8 cellular contexts compared by ENCODE assay signal in genomic region chr10:11782793-11783557, GRCh38. TPM values are rescaled to one million over a fixed set of nuclear protein-coding genes. Genes with fewer than 3 reads are reported as not detected.
A peak's percentile ranks its signal among the peaks of the same experiment; 100 is the strongest.
DNase-seq lines count a peak whose midpoint lies in the region; FAIRE-seq and TF ChIP-seq lines count a peak whose summit lies in the region.

No MANE protein-coding gene starts in this region.

- WGBS in esophagus squamous epithelium, 2 donors, result 53 to 54% methylated on average over 8 to 11 of the region's 18 CpGs

- no peaks in the 10 kb centered on the region for H3K36me3 ChIP-seq in BE2C
- H3K36me3 ChIP-seq in esophagus squamous epithelium, result no peaks in the 10 kb centered on the region

- no peak for DNase-seq in BE2C
- DNase-seq in GM12892 (ENCODE audit: insufficient read length), result peak; percentile 46
- peak; percentile 69 for DNase-seq in Jurkat, Clone E6-1 (ENCODE audit: low read depth, low spot score)
- peak; percentile 68 for DNase-seq in SK-MEL-5 (ENCODE audit: low read depth, low spot score)
- DNase-seq in esophagus squamous epithelium (lab: John Stamatoyannopoulos, UW), result no peak
- no peak for DNase-seq in osteocyte (ENCODE audit: extremely low spot score, unreplicated experiment)
- DNase-seq in NCI-H1930 (lab: John Stamatoyannopoulos, UW), result no peak
- no peak for DNase-seq in activated CD4-positive, alpha-beta memory T cell treated with anti-CD3 and anti-CD28 coated beads, Interleukin-2, amount 10 ng/mL, durations not matched to agents 7 days and 5 days

- H3K4me3 ChIP-seq in BE2C (ENCODE audit: low read depth, low read length), result no peak overlapping the region
- H3K4me3 ChIP-seq in Jurkat, Clone E6-1 (ENCODE audit: low read length), result no peak overlapping the region
- H3K4me3 ChIP-seq in esophagus squamous epithelium, result no peak overlapping the region

- in situ Hi-C loops in SK-MEL-5 (cut with HindIII; ENCODE audit: low pct_unique_long_range_greater_than_20kb, low sequenced_read_pairs), result no loop called here

- FAIRE-seq in GM12892 (lab: Jason Lieb, UNC), result peak; percentile 30

- no peaks in the 10 kb centered on the region for H3K36me3 Mint-ChIP-seq in osteocyte (ENCODE audit: unreplicated experiment)
- H3K36me3 Mint-ChIP-seq in activated CD4-positive, alpha-beta memory T cell treated with anti-CD3 and anti-CD28 coated beads, Interleukin-2, amount 10 ng/mL, durations not matched to agents 7 days and 5 days (ENCODE audit: low read depth), result no peaks in the 10 kb centered on the region

- no peak for TF ChIP-seq POLR2A in GM12892 (IDR thresholded peaks at IDR 0.05; ENCODE audit: low read depth, low read length)
- no peak for TF ChIP-seq POLR2A in esophagus squamous epithelium (IDR thresholded peaks at IDR 0.05)

- intact Hi-C loops in esophagus squamous epithelium (cut with DNase I), result loop anchor here (10.0 kb wide), 1 partner anchor 202 kb away; no protein-coding TSS in a partner anchor

- no peak overlapping the region for H3K27ac ChIP-seq in esophagus squamous epithelium

- no peaks in the 10 kb centered on the region for H3K4me1 ChIP-seq in BE2C
- H3K4me1 ChIP-seq in esophagus squamous epithelium, result no peaks in the 10 kb centered on the region

- no peak overlapping the region for H3K27ac Mint-ChIP-seq in osteocyte (ENCODE audit: unreplicated experiment)
- H3K27ac Mint-ChIP-seq in activated CD4-positive, alpha-beta memory T cell treated with anti-CD3 and anti-CD28 coated beads, Interleukin-2, amount 10 ng/mL, durations not matched to agents 7 days and 5 days, result no peak overlapping the region

- H3K9me3 ChIP-seq in BE2C (no peaks in the 10 kb centered on the region), esophagus squamous epithelium (no peaks in the 10 kb centered on the region)

- peak; percentile 66 for TF ChIP-seq CTCF in BE2C (IDR thresholded peaks at IDR 0.05; ENCODE audit: low read depth, low read length)
- peak; percentile 51 to 83 (median 69) for TF ChIP-seq CTCF in esophagus squamous epithelium (IDR thresholded peaks at IDR 0.05)
- TF ChIP-seq CTCF in osteocyte (IDR thresholded peaks at IDR 0.05), result peak; percentile 78

- CTCF ChIA-PET in activated CD4-positive, alpha-beta memory T cell treated with anti-CD3 and anti-CD28 coated beads, Interleukin-2, amount 10 ng/mL, durations not matched to agents 7 days and 5 days (lab: Charles Lee), result interaction anchor here (0.6 to 2.9 kb wide), 33 partner anchors 8 to 929 kb away, joined by 3 to 33 read pairs (median 4); no protein-coding TSS in a partner anchor

- H3K27me3 ChIP-seq in BE2C (no peaks in the 10 kb centered on the region), esophagus squamous epithelium (no peaks in the 10 kb centered on the region)

- no peak overlapping the region for H3K4me3 Mint-ChIP-seq in osteocyte (ENCODE audit: unreplicated experiment)
- H3K4me3 Mint-ChIP-seq in activated CD4-positive, alpha-beta memory T cell treated with anti-CD3 and anti-CD28 coated beads, Interleukin-2, amount 10 ng/mL, durations not matched to agents 7 days and 5 days, result no peak overlapping the region

- POLR2A ChIA-PET in activated CD4-positive, alpha-beta memory T cell treated with anti-CD3 and anti-CD28 coated beads, Interleukin-2, amount 10 ng/mL, durations not matched to agents 7 days and 5 days (lab: Charles Lee), result interaction anchor here (0.5 kb wide), 1 partner anchor 254 kb away, joined by 4 read pairs; no protein-coding TSS in a partner anchor

- H3K4me1 Mint-ChIP-seq in osteocyte (ENCODE audit: unreplicated experiment), result peaks cover 3% of the 10 kb centered on the region
- peaks cover 2% of the 10 kb centered on the region for H3K4me1 Mint-ChIP-seq in activated CD4-positive, alpha-beta memory T cell treated with anti-CD3 and anti-CD28 coated beads, Interleukin-2, amount 10 ng/mL, durations not matched to agents 7 days and 5 days

- H3K27me3 Mint-ChIP-seq in osteocyte (ENCODE audit: unreplicated experiment), result peaks cover 24% of the 10 kb centered on the region
- H3K27me3 Mint-ChIP-seq in activated CD4-positive, alpha-beta memory T cell treated with anti-CD3 and anti-CD28 coated beads, Interleukin-2, amount 10 ng/mL, durations not matched to agents 7 days and 5 days, result peaks cover 3% of the 10 kb centered on the region

- no peaks in the 10 kb centered on the region for H3K9me3 Mint-ChIP-seq in osteocyte (ENCODE audit: unreplicated experiment)
- no peaks in the 10 kb centered on the region for H3K9me3 Mint-ChIP-seq in activated CD4-positive, alpha-beta memory T cell treated with anti-CD3 and anti-CD28 coated beads, Interleukin-2, amount 10 ng/mL, durations not matched to agents 7 days and 5 days

RNA-seq across cellular contexts. Expression of gene PROSER2, which starts 40.2 kb away (rescaled TPM):
- polyA plus RNA-seq in BE2C (2012; ENCODE audit: insufficient read depth, insufficient read length, low read depth), result not detected
- 0.34 TPM for polyA plus RNA-seq in GM12892 (2012; ENCODE audit: missing spikeins)
- 4.5 TPM for polyA plus RNA-seq in Jurkat, Clone E6-1 (2012; ENCODE audit: insufficient read depth, insufficient read length)
- 4.4 and 5.9 TPM in 2 replicates for total RNA-seq in SK-MEL-5 (2014; rRNA removed; shearing (Covaris generic))
- 8.3 TPM in 2 replicates for polyA plus RNA-seq in SK-MEL-5 (2015; cell fraction: cytosol; rRNA removed)
- polyA plus RNA-seq in SK-MEL-5 (2015; cell fraction: nucleus; rRNA removed), result 4.0 and 4.1 TPM in 2 replicates
- total RNA-seq in esophagus squamous epithelium, result 10 to 100 TPM in 2 of 4 donors, 1 to 10 TPM in 2; 6.4 to 15.5 (median 11.1) TPM
- 7.1 and 8.8 TPM in 2 replicates for total RNA-seq in osteocyte
- under 1 TPM; 0.28 to 0.30 TPM for total RNA-seq in activated CD4-positive, alpha-beta memory T cell treated with anti-CD3 and anti-CD28 coated beads, Interleukin-2, amount 10 ng/mL, durations not matched to agents 7 days and 5 days

RNA-seq across cellular contexts. Expression of gene ECHDC3, which starts 40.8 kb away (rescaled TPM):
- polyA plus RNA-seq in BE2C (2012; ENCODE audit: insufficient read depth, insufficient read length, low read depth), result 2.4 TPM
- polyA plus RNA-seq in GM12892 (2012; ENCODE audit: missing spikeins), result 7.6 TPM
- not detected for polyA plus RNA-seq in Jurkat, Clone E6-1 (2012; ENCODE audit: insufficient read depth, insufficient read length)
- total RNA-seq in SK-MEL-5 (2014; rRNA removed; shearing (Covaris generic)), result 4.4 and 8.5 TPM in 2 replicates
- 6.8 and 6.9 TPM in 2 replicates for polyA plus RNA-seq in SK-MEL-5 (2015; cell fraction: cytosol; rRNA removed)
- 2.3 and 12.6 TPM in 2 replicates for polyA plus RNA-seq in SK-MEL-5 (2015; cell fraction: nucleus; rRNA removed)
- total RNA-seq in esophagus squamous epithelium, result 10 to 100 TPM in 2 of 4 donors, 1 to 10 TPM in 1, under 1 TPM in 1; 0.44 to 55.7 (median 31.6) TPM
- total RNA-seq in osteocyte, result 0.55 and 1.2 TPM in 2 replicates
- not detected for total RNA-seq in activated CD4-positive, alpha-beta memory T cell treated with anti-CD3 and anti-CD28 coated beads, Interleukin-2, amount 10 ng/mL, durations not matched to agents 7 days and 5 days

Comparison
In these comparisons a context has a peak if more than half of its experiments do, and no peak if none do; other contexts are left out.
1. DNase-seq: peak in GM12892 (single experiment), Jurkat, Clone E6-1 (single experiment) and SK-MEL-5 (single experiment); none in BE2C (single experiment), esophagus squamous epithelium (single experiment), osteocyte (single experiment), NCI-H1930 (0 of 2) and activated CD4-positive, alpha-beta memory T cell treated with anti-CD3 and anti-CD28 coated beads, Interleukin-2, amount 10 ng/mL, durations not matched to agents 7 days and 5 days (single experiment).
2. Peak in every context shown above with its lines, with median percentiles within 50 percentile points of each other: CTCF ChIP-seq.